29 cellular contexts compared by ENCODE assay signal in the genomic region with DNA sequence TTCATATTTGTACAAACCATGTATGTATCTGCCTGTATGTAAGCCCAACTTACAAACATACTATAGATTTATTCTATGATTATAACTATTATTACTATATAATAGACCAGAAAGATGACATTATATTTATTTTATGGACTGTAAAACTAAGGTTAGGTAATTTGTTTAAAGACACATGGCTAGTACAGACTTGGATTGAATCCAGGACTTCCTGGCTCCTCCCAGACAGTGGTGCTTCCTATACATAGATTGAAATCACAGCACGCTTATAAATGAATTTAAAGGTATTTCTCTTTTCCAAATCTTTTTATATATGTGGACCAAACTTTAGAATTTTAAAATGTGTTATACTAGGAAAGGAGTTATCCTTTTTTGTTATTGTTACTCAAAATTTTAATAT.
"Had no signal": no experiment of that assay in that cellular context is flagged by ENCODE, and none has a peak within 500 bp of the region (broad histone marks: within the 10 kb centered on the region; RNA-seq: fewer than 3 reads in every experiment).

No MANE protein-coding gene starts in this region.

- H3K36me3 ChIP-seq: colonic mucosa, prostate gland, thoracic aorta had no signal

- FAIRE-seq: urothelium cell line had no signal

- H3K4me3 ChIP-seq: ascending aorta, cardiac muscle cell, colonic mucosa, dorsolateral prefrontal cortex, gastrocnemius medialis, prostate gland, skin epidermis, thoracic aorta had no signal

- H3K27ac ChIP-seq: ascending aorta, cardiac muscle cell, colonic mucosa, dorsolateral prefrontal cortex, prostate gland, skin epidermis, thoracic aorta, WERI-Rb-1 had no signal

- ATAC-seq: activated CD4-positive, CD25-positive, alpha-beta regulatory T cell treated with anti-CD3 and anti-CD28 coated beads, Interleukin-2, amount 50 U/mL, for 24 hours; gastrocnemius medialis; left ventricle myocardium superior; sciatic nerve; stimulated activated effector memory CD8-positive, alpha-beta T cell treated with anti-CD3 and anti-CD28 coated beads, Interleukin-12 subunit alpha, Interleukin-12 subunit beta, amount 100 ng/mL, for 72 hours had no signal

- H3K9me3 ChIP-seq: colonic mucosa, gastrocnemius medialis, prostate gland, thoracic aorta had no signal

- DNase-seq: activated CD4-positive, alpha-beta memory T cell treated with anti-CD3 and anti-CD28 coated beads for 36 hours; activated CD4-positive, alpha-beta T cell treated with anti-CD3 and anti-CD28 coated beads, Interleukin-2, amount 10 ng/mL, durations not matched to agents 24 days and 14 days; activated CD8-positive, alpha-beta memory T cell treated with anti-CD3 and anti-CD28 coated beads, Interleukin-2, amount 50 U/mL, for 4 hours; activated gamma-delta T cell; activated naive CD4-positive, alpha-beta T cell treated with anti-CD3 and anti-CD28 coated beads, Interleukin-2, amount 10 ng/mL, durations not matched to agents 7 days and 5 days; activated naive CD8-positive, alpha-beta T cell treated with anti-CD3 and anti-CD28 coated beads, Interleukin-2, amount 10 ng/mL, durations not matched to agents 7 days and 5 days; activated T-cell treated with anti-CD3 and anti-CD28 coated beads, Interleukin-2, amount 50 U/mL, for 24 hours; cerebellar nuclear complex; colonic mucosa; dorsolateral prefrontal cortex; effector memory CD4-positive, alpha-beta T cell; gastrocnemius medialis; glutamatergic neuron; islet precursor cell; left ventricle myocardium superior; mammary epithelial cell; retina; stimulated activated CD4-positive, alpha-beta T cell treated with anti-CD3 and anti-CD28 coated beads, Interleukin-4, amount 100 ng/mL, for 24 hours; trophoblast cell; WERI-Rb-1 had no signal

- H3K4me1 ChIP-seq: ascending aorta, colonic mucosa, prostate gland had no signal

- H3K27me3 ChIP-seq: ascending aorta, cardiac muscle cell, colonic mucosa, dorsolateral prefrontal cortex, gastrocnemius medialis had no signal
